ENCODE assay signal across 16 cellular contexts in the genomic region with DNA sequence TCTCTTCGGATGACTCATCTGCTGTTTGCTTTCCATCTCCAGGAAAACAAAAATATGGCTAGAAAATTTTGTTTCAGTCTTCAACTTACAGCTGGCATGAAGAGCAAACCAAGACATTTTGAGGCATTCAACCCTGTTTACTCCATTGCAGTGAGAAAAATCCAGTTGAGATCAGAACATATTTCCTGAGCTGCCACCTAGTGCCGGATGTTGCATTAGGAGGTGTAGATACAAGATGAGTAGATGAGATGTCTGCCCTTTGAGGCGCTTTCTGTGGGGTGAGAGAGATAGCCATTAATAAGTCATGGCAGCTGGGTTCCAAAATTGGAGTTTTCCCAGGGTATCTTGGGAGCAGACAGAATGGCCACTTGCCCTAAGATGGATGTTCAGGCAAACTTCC.
DNase-seq lines count a peak whose midpoint lies in the region; ATAC-seq, FAIRE-seq and TF ChIP-seq lines count a peak whose summit lies in the region.
"Had no signal": no experiment of that assay in that cellular context is flagged by ENCODE, and none has a peak within 500 bp of the region (broad histone marks: within the 10 kb centered on the region; RNA-seq: fewer than 3 reads in every experiment).

No MANE protein-coding gene starts in this region.

- peaks cover 45 to 48% of the 10 kb centered on the region in 2 donors for H3K4me1 Mint-ChIP-seq in natural killer cell

- no peak overlapping the region for H3K4me3 Mint-ChIP-seq in natural killer cell
- H3K4me3 Mint-ChIP-seq: B cell had no signal

- no peak overlapping the region for H3K9ac ChIP-seq in GM23248
- no peak overlapping the region for H3K9ac ChIP-seq in K562 (ENCODE audit: insufficient read depth in 1 of 2, low read depth in 2 of 2, low read length in 2 of 2)
- H3K9ac ChIP-seq: parathyroid adenoma had no signal

- 94 to 99% methylated on average over 3 of the region's 3 CpGs for WGBS in GM23248 (ENCODE audit: low coverage in 1 of 2, low lambda C conversion rate in 2 of 2, missing lambda C conversion rate in 2 of 2), 2 experiments
- WGBS in K562 (ENCODE audit: insufficient coverage, low coverage, missing lambda C conversion rate): 7% methylated on average over 3 of the region's 3 CpGs

- H4K20me1 ChIP-seq in GM23248 (ENCODE audit: insufficient read depth) (no peaks in the 10 kb centered on the region), K562 (replicated peaks; ENCODE audit: control insufficient read depth, insufficient read depth, low read length) (no peaks in the 10 kb centered on the region)

- peaks cover 56% of the 10 kb centered on the region for H3K4me1 ChIP-seq in ACC112 (ENCODE audit: control insufficient read depth, insufficient read depth, low read length, unreplicated experiment)
- peaks cover 40% of the 10 kb centered on the region for H3K4me1 ChIP-seq in GM23248 (ENCODE audit: insufficient read depth)
- peaks cover 5 to 13% of the 10 kb centered on the region in 2 experiments; a peak in 4 of 5 replicates for H3K4me1 ChIP-seq in K562 (replicated peaks in 1 of 2; ENCODE audit: control insufficient read depth in 2 of 2, insufficient read depth in 2 of 2, low read length in 2 of 2)

- DNase-seq in GM23248 (no peak), K562 (ENCODE audit: extremely low read depth in 1 of 4, low spot score in 3 of 4) (no peak), natural killer cell (no peak), activated gamma-delta T cell (lab: John Stamatoyannopoulos, UW) (no peak), AG08395 (ENCODE audit: low spot score) (no peak), NK-92 (lab: John Stamatoyannopoulos, UW; ENCODE audit: unreplicated experiment) (no peak)
- DNase-seq in stimulated activated CD4-positive, alpha-beta T cell treated with anti-CD3 and anti-CD28 coated beads, Interleukin-15, amount 100 ng/mL, for 24 hours: no peak
- DNase-seq: activated CD8-positive, alpha-beta memory T cell treated with anti-CD3 and anti-CD28 coated beads for 24 hours; DMS53; NCI-H146; SIG-M5; stimulated activated naive CD8-positive, alpha-beta T cell treated with anti-CD3 and anti-CD28 coated beads, Interleukin-15, Interleukin-2, amounts not matched to agents 100 U/mL and 50 U/mL, for 24 hours had no signal

- H3K4me3 ChIP-seq in ACC112 (ENCODE audit: low read depth, low read length) (peak overlapping the region; percentile 9; the same call in 1 of the 2 replicates), GM23248 (no peak overlapping the region), K562 (no peak overlapping the region)

- no peak overlapping the region for H3K27ac Mint-ChIP-seq in natural killer cell
- H3K27ac Mint-ChIP-seq: activated T-helper 2 cell treated with anti-CD3 and anti-CD28 coated beads, Interferon-gamma antibody, Interleukin-2, Interleukin-4, amounts not matched to agents 10 μg/mL and 5 μg/mL and 100 μg/mL, durations not matched to agents 14 hours and 24 hours and 36 hours; B cell had no signal

- H3K79me2 ChIP-seq in ACC112 (ENCODE audit: control insufficient read depth, insufficient read depth, low read length, unreplicated experiment) (no peaks in the 10 kb centered on the region), GM23248 (ENCODE audit: insufficient read depth) (no peaks in the 10 kb centered on the region), K562 (ENCODE audit: control insufficient read depth, insufficient read depth, low read length) (no peaks in the 10 kb centered on the region)

- H3K36me3 Mint-ChIP-seq in natural killer cell: peaks cover 21% of the 10 kb centered on the region

- H3K27me3 Mint-ChIP-seq in natural killer cell (ENCODE audit: low read depth in 2 of 2): no peaks in the 10 kb centered on the region
- H3K27me3 Mint-ChIP-seq: B cell had no signal

- H3K36me3 ChIP-seq in ACC112 (ENCODE audit: insufficient read depth, low read length) (no peaks in the 10 kb centered on the region), GM23248 (ENCODE audit: low read depth) (no peaks in the 10 kb centered on the region), K562 (ENCODE audit: control insufficient read depth, insufficient read depth, low read length) (no peaks in the 10 kb centered on the region)

- CTCF ChIA-PET in K562 (lab: Yijun Ruan, JAX; ENCODE audit: low intra/inter-chr PET ratio): no interaction called here

- TF ChIP-seq CTCF in K562 (IDR thresholded peaks at IDR 0.05 in 2 of 3, conservative IDR thresholded peaks at IDR 0.05 in 1 of 3; ENCODE audit: insufficient read depth in 2 of 3, low read depth in 1 of 3, low read length in 3 of 3): 0 out of 6 replicates have a peak, but pooled peaks of 1 of the 3 experiments have one; percentile 4
- TF ChIP-seq CTCF in natural killer cell (IDR thresholded peaks at IDR 0.05): no peak

- H3K9me2 ChIP-seq in GM23248 (ENCODE audit: insufficient read depth): no peaks in the 10 kb centered on the region

- TF ChIP-seq RAD21 in K562 (CRISPR knock-in tag; conservative IDR thresholded peaks at IDR 0.05 in 1 of 2, IDR thresholded peaks at IDR 0.05 in 1 of 2): 0 out of 4 replicates have a peak, but pooled peaks of 1 of the 2 experiments have one; percentile 23

- H3K4me2 ChIP-seq in GM23248 (ENCODE audit: unreplicated experiment) (peak overlapping the region; percentile 16), K562 (ENCODE audit: insufficient read depth, low read length) (no peak overlapping the region)

- no peak for TF ChIP-seq EP300 in K562 (IDR thresholded peaks at IDR 0.05; ENCODE audit: low read length)

- H3K9me3 ChIP-seq in GM23248 (ENCODE audit: low read depth) (no peaks in the 10 kb centered on the region), K562 (replicated peaks; ENCODE audit: control insufficient read depth, insufficient read depth, low read depth, low read length) (no peaks in the 10 kb centered on the region)

- H3K9me1 ChIP-seq in K562 (ENCODE audit: control insufficient read depth, insufficient read depth, low read length): no peaks in the 10 kb centered on the region

- POLR2A ChIA-PET in K562 (lab: Yijun Ruan, JAX): interaction anchor here (0.8 kb wide), 1 partner anchor 260 kb away, joined by 3 read pairs; no protein-coding TSS in a partner anchor

- ATAC-seq in K562 (no peak), natural killer cell (peak in 2 of 3 donors; percentile 34 to 52)
- ATAC-seq: stimulated activated naive CD8-positive, alpha-beta T cell treated with anti-CD3 and anti-CD28 coated beads, Interleukin-15, Interleukin-2, amounts not matched to agents 100 U/mL and 50 U/mL, for 24 hours had no signal

- TF ChIP-seq POLR2A in K562 (conservative IDR thresholded peaks at IDR 0.05): no peak

- H3K27me3 ChIP-seq in ACC112 (ENCODE audit: insufficient read depth, low read length) (no peaks in the 10 kb centered on the region), GM23248 (replicated peaks; ENCODE audit: insufficient read depth) (no peaks in the 10 kb centered on the region), K562 (ENCODE audit: control insufficient read depth in 2 of 2, insufficient read depth in 2 of 2, low read length in 2 of 2) (no peaks in the 10 kb centered on the region)

- no TSS peak for BruUV-seq in K562 (replicated peaks; lab: Mats Ljungman, UMichigan)

- intact Hi-C loops in K562 (cut with micrococcal nuclease): no loop called here
- intact Hi-C loops in natural killer cell (cut with micrococcal nuclease): no loop called here

- H3F3A ChIP-seq in GM23248 (ENCODE audit: insufficient read depth): peaks cover 18% of the 10 kb centered on the region

- peak overlapping the region; percentile 70 for H3K27ac ChIP-seq in ACC112 (ENCODE audit: low read depth, low read length)
- peak overlapping the region; percentile 62 for H3K27ac ChIP-seq in GM23248
- no peak overlapping the region for H3K27ac ChIP-seq in K562 (ENCODE audit: extremely low read depth, low read depth, low read length)
- H3K27ac ChIP-seq: parathyroid adenoma had no signal

- no peaks in the 10 kb centered on the region for H3K9me3 Mint-ChIP-seq in natural killer cell
- H3K9me3 Mint-ChIP-seq: activated T-helper 2 cell treated with anti-CD3 and anti-CD28 coated beads, Interferon-gamma antibody, Interleukin-2, Interleukin-4, amounts not matched to agents 10 μg/mL and 5 μg/mL and 100 μg/mL, durations not matched to agents 14 hours and 24 hours and 36 hours had no signal

- H2AFZ ChIP-seq in ACC112 (ENCODE audit: low read length, unreplicated experiment) (no peak overlapping the region), GM23248 (no peak overlapping the region), K562 (ENCODE audit: low read depth, low read length) (no peak overlapping the region)
- H2AFZ ChIP-seq: parathyroid adenoma had no signal

- peak; percentile 37 for FAIRE-seq in K562 (lab: Jason Lieb, UNC)

- in situ Hi-C loops in GM23248 (cut with MboI): no loop called here
- in situ Hi-C loops in K562 (cut with MboI): no loop called here

TF ChIP-seq in K562, 482 proteins besides CTCF, POLR2A, EP300 and RAD21:
- TF ChIP-seq CSDE1 (IDR thresholded peaks at IDR 0.05): no peak
- TF ChIP-seq ZFP36 (IDR thresholded peaks at IDR 0.05; ENCODE audit: low read depth, low read length, partially characterized antibody): peak; percentile 49
